Comparison of ENCODE assay signal across 1 cellular context in genomic region chr20:46027245-46027853, GRCh38.
A peak's percentile ranks its signal among the peaks of the same experiment; 100 is the strongest.
TF ChIP-seq lines count a peak whose summit lies in the region.

No MANE protein-coding gene starts in this region.

TF ChIP-seq in HepG2, 621 proteins besides CTCF, POLR2A, EP300 and RAD21 (continued from another document and continues in another):
- TF ChIP-seq, protein P1, sequence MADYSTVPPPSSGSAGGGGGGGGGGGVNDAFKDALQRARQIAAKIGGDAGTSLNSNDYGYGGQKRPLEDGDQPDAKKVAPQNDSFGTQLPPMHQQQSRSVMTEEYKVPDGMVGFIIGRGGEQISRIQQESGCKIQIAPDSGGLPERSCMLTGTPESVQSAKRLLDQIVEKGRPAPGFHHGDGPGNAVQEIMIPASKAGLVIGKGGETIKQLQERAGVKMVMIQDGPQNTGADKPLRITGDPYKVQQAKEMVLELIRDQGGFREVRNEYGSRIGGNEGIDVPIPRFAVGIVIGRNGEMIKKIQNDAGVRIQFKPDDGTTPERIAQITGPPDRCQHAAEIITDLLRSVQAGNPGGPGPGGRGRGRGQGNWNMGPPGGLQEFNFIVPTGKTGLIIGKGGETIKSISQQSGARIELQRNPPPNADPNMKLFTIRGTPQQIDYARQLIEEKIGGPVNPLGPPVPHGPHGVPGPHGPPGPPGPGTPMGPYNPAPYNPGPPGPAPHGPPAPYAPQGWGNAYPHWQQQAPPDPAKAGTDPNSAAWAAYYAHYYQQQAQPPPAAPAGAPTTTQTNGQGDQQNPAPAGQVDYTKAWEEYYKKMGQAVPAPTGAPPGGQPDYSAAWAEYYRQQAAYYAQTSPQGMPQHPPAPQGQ (CRISPR knock-in tag; IDR thresholded peaks at IDR 0.05; ENCODE audit: borderline replicate concordance): no peak
- TF ChIP-seq KDM4B (CRISPR knock-in tag; IDR thresholded peaks at IDR 0.05): 0 out of 2 replicates have a peak, but pooled peaks have one; percentile 44
- TF ChIP-seq ZSCAN9 (CRISPR knock-in tag; IDR thresholded peaks at IDR 0.05; ENCODE audit: borderline replicate concordance): peak; percentile 91
- no peak for TF ChIP-seq THAP7 (CRISPR knock-in tag; IDR thresholded peaks at IDR 0.05)
- TF ChIP-seq NFAT5 (CRISPR knock-in tag; IDR thresholded peaks at IDR 0.05): peak; percentile 61; the same call in 1 of the 2 replicates
- no peak for TF ChIP-seq ZNF251 (CRISPR knock-in tag; IDR thresholded peaks at IDR 0.05)
- TF ChIP-seq MEF2D (CRISPR knock-in tag; IDR thresholded peaks at IDR 0.05): 0 out of 2 replicates have a peak, but pooled peaks have one; percentile 43
- peak; percentile 17; the same call in 1 of the 2 replicates for TF ChIP-seq BCL6 (CRISPR knock-in tag; IDR thresholded peaks at IDR 0.05)
- TF ChIP-seq ZNF382 (CRISPR knock-in tag; IDR thresholded peaks at IDR 0.05; ENCODE audit: borderline replicate concordance): no peak
- no peak for TF ChIP-seq ZNF207 (IDR thresholded peaks at IDR 0.05; ENCODE audit: borderline replicate concordance)
- TF ChIP-seq ZNF580 (CRISPR knock-in tag; IDR thresholded peaks at IDR 0.05; ENCODE audit: borderline replicate concordance, low read depth): 0 out of 2 replicates have a peak, but pooled peaks have one; percentile 26
- no peak for TF ChIP-seq ZNF850 (CRISPR knock-in tag; conservative IDR thresholded peaks at IDR 0.05)
- TF ChIP-seq, protein P2, sequence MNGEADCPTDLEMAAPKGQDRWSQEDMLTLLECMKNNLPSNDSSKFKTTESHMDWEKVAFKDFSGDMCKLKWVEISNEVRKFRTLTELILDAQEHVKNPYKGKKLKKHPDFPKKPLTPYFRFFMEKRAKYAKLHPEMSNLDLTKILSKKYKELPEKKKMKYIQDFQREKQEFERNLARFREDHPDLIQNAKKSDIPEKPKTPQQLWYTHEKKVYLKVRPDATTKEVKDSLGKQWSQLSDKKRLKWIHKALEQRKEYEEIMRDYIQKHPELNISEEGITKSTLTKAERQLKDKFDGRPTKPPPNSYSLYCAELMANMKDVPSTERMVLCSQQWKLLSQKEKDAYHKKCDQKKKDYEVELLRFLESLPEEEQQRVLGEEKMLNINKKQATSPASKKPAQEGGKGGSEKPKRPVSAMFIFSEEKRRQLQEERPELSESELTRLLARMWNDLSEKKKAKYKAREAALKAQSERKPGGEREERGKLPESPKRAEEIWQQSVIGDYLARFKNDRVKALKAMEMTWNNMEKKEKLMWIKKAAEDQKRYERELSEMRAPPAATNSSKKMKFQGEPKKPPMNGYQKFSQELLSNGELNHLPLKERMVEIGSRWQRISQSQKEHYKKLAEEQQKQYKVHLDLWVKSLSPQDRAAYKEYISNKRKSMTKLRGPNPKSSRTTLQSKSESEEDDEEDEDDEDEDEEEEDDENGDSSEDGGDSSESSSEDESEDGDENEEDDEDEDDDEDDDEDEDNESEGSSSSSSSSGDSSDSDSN (CRISPR knock-in tag; IDR thresholded peaks at IDR 0.05): no peak
- TF ChIP-seq, protein P3, sequence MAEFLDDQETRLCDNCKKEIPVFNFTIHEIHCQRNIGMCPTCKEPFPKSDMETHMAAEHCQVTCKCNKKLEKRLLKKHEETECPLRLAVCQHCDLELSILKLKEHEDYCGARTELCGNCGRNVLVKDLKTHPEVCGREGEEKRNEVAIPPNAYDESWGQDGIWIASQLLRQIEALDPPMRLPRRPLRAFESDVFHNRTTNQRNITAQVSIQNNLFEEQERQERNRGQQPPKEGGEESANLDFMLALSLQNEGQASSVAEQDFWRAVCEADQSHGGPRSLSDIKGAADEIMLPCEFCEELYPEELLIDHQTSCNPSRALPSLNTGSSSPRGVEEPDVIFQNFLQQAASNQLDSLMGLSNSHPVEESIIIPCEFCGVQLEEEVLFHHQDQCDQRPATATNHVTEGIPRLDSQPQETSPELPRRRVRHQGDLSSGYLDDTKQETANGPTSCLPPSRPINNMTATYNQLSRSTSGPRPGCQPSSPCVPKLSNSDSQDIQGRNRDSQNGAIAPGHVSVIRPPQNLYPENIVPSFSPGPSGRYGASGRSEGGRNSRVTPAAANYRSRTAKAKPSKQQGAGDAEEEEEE (CRISPR knock-in tag; IDR thresholded peaks at IDR 0.05; ENCODE audit: borderline replicate concordance): no peak
- TF ChIP-seq, protein P4, sequence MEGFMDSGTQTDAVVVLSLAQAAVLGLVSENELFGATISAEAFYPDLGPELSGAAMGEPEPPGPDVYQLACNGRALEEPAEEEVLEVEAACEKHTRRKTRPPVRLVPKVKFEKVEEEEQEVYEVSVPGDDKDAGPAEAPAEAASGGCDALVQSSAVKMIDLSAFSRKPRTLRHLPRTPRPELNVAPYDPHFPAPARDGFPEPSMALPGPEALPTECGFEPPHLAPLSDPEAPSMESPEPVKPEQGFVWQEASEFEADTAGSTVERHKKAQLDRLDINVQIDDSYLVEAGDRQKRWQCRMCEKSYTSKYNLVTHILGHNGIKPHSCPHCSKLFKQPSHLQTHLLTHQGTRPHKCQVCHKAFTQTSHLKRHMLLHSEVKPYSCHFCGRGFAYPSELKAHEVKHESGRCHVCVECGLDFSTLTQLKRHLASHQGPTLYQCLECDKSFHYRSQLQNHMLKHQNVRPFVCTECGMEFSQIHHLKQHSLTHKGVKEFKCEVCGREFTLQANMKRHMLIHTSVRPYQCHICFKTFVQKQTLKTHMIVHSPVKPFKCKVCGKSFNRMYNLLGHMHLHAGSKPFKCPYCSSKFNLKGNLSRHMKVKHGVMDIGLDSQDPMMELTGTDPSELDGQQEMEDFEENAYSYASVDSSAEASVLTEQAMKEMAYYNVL (CRISPR knock-in tag; IDR thresholded peaks at IDR 0.05; ENCODE audit: borderline replicate concordance): no peak
- 0 out of 2 replicates have a peak, but pooled peaks have one; percentile 30 for TF ChIP-seq ETV6 (CRISPR knock-in tag; conservative IDR thresholded peaks at IDR 0.05)
- TF ChIP-seq, protein P5, sequence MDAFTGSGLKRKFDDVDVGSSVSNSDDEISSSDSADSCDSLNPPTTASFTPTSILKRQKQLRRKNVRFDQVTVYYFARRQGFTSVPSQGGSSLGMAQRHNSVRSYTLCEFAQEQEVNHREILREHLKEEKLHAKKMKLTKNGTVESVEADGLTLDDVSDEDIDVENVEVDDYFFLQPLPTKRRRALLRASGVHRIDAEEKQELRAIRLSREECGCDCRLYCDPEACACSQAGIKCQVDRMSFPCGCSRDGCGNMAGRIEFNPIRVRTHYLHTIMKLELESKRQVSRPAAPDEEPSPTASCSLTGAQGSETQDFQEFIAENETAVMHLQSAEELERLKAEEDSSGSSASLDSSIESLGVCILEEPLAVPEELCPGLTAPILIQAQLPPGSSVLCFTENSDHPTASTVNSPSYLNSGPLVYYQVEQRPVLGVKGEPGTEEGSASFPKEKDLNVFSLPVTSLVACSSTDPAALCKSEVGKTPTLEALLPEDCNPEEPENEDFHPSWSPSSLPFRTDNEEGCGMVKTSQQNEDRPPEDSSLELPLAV (CRISPR knock-in tag; conservative IDR thresholded peaks at IDR 0.05; ENCODE audit: low read depth): no peak
- no peak for TF ChIP-seq HNRNPL (IDR thresholded peaks at IDR 0.05; ENCODE audit: low read depth, low read length)
- TF ChIP-seq XRCC5 (optimal IDR thresholded peaks at IDR 0.05; ENCODE audit: low read length): peak; percentile 33
- TF ChIP-seq KLF11 (CRISPR knock-in tag; IDR thresholded peaks at IDR 0.05): peak; percentile 90
- no peak for TF ChIP-seq SIX4 (CRISPR knock-in tag; IDR thresholded peaks at IDR 0.05)
- TF ChIP-seq SP4 (CRISPR knock-in tag; IDR thresholded peaks at IDR 0.05): no peak
- 0 out of 2 replicates have a peak, but pooled peaks have one; percentile 32 for TF ChIP-seq ZNF670 (CRISPR knock-in tag; IDR thresholded peaks at IDR 0.05; ENCODE audit: borderline replicate concordance)
- peak; percentile 67 for TF ChIP-seq ERF (CRISPR knock-in tag; IDR thresholded peaks at IDR 0.05)
- no peak for TF ChIP-seq FOXA3 (CRISPR knock-in tag; IDR thresholded peaks at IDR 0.05)
- TF ChIP-seq ZNF318 (CRISPR knock-in tag; IDR thresholded peaks at IDR 0.05): no peak
- TF ChIP-seq REL (CRISPR knock-in tag; conservative IDR thresholded peaks at IDR 0.05): no peak
- TF ChIP-seq MEIS2 (CRISPR knock-in tag; IDR thresholded peaks at IDR 0.05): peak; percentile 63; the same call in 1 of the 2 replicates
- TF ChIP-seq EHMT2 (IDR thresholded peaks at IDR 0.05; ENCODE audit: borderline replicate concordance, low read depth, low read length): peak; percentile 99
- peak; percentile 72; the same call in 1 of the 2 replicates for TF ChIP-seq WIZ (CRISPR knock-in tag; IDR thresholded peaks at IDR 0.05)
